Comparison of ENCODE assay signal across 8 cellular contexts in the genomic region with DNA sequence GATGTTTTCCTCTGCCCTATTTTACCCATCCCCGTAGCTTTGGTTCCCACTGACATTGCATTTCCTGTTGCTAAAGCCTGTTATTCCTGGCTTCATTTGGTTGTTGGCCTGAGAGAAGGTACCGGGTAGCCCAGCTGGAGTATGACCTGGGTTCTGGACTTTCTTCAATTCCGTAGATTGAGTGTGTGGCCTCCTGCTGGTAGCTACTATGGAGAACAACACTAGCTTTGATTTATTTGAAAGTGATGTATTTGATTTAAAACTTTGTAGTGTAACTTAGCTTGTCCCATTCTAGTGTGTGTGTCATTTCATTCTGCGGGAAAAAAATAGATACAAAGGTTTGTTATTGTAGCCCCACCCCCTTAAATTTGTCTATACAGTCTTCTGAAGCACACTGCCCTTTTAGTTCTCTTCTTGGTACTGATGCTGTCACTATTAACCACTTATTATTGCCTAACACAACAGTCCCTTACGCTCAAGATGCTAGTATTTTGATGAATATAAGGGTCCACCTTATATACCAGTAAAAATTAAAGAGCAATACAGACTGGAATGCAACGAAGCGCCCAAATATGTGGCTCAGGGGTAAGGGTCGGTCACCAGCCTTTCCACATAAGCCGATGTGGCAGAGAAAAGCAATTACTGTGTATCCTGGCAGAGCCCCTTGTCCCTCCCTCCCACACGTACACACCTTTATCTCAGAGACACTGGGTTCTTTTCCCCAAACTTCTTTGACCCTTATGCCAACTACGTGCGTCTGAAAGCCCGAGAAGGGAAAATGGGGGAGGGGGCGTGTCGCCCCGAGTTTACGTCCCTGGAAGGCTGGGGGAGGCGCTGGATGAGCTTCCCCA. TPM values are rescaled to one million over a fixed set of nuclear protein-coding genes. Genes with fewer than 3 reads are reported as not detected.
A peak's percentile ranks its signal among the peaks of the same experiment; 100 is the strongest.
DNase-seq lines count a peak whose midpoint lies in the region; ATAC-seq and TF ChIP-seq lines count a peak whose summit lies in the region.

No MANE protein-coding gene starts in this region.

- TF ChIP-seq RAD21 in liver (IDR thresholded peaks at IDR 0.05): peak; percentile 62 to 77

- 3% methylated on average over 18 of the region's 18 CpGs for WGBS in liver

- H3K9ac ChIP-seq in liver (ENCODE audit: low read depth in 1 of 2, low read length in 2 of 2): peak overlapping the region; percentile 79 to 82

- TF ChIP-seq CTCF in Panc1 (IDR thresholded peaks at IDR 0.05) (peak; percentile 67), coronary artery (IDR thresholded peaks at IDR 0.05) (peak; percentile 21), liver (IDR thresholded peaks at IDR 0.05; ENCODE audit: low read depth, low read length, missing input control) (peak; percentile 51)

- no peaks in the 10 kb centered on the region for H3K27me3 ChIP-seq in Panc1 (ENCODE audit: control insufficient read depth, insufficient read depth, low read length)
- H3K27me3 ChIP-seq in liver (ENCODE audit: control insufficient read depth in 4 of 4, insufficient read depth in 4 of 4, low read length in 3 of 4): no peaks in the 10 kb centered on the region

- H3K4me3 ChIP-seq in Panc1 (ENCODE audit: low read depth in 2 of 2, low read length in 2 of 2): peak overlapping the region; percentile 73 to 79
- H3K4me3 ChIP-seq in coronary artery: peak overlapping the region; percentile 80
- H3K4me3 ChIP-seq in liver (ENCODE audit: low read depth in 1 of 3, low read length in 3 of 3): peak overlapping the region; percentile 71 to 98 (median 94)

- in situ Hi-C loops in Panc1 (cut with HindIII; ENCODE audit: low pct_unique_long_range_greater_than_20kb, low sequenced_read_pairs): no loop called here

- H3K36me3 ChIP-seq in Panc1 (ENCODE audit: control insufficient read depth, insufficient read depth, low read length) (no peaks in the 10 kb centered on the region; the same call in 1 of the 2 replicates), liver (ENCODE audit: control insufficient read depth in 4 of 4, insufficient read depth in 3 of 4, low read depth in 1 of 4, low read length in 3 of 4) (peaks cover 3 to 19% (median 15%) of the 10 kb centered on the region in 4 donors)

- peaks cover 24% of the 10 kb centered on the region for H3K4me1 ChIP-seq in Panc1 (ENCODE audit: control insufficient read depth, insufficient read depth, low read length)
- H3K4me1 ChIP-seq in liver (ENCODE audit: control insufficient read depth in 4 of 4, insufficient read depth in 4 of 4, low read length in 3 of 4): peaks cover 0 to 26% (median 21%) of the 10 kb centered on the region in 4 donors

- intact Hi-C loops in Panc1 (cut with micrococcal nuclease; ENCODE audit: unreplicated experiment): no loop called here

- DNase-seq in ELF-1 (ENCODE audit: low read depth, low spot score) (peak; percentile 18), HEK293T (ENCODE audit: extremely low spot score) (peak; percentile 34), Panc1 (ENCODE audit: low read depth, low spot score) (peak; percentile 33), coronary artery (ENCODE audit: low spot score) (no peak), substantia nigra (lab: John Stamatoyannopoulos, UW) (peak in 10 of 49 donors; percentile 8 to 36 (median 19)), UCSD-AML1 (lab: John Stamatoyannopoulos, UW; ENCODE audit: unreplicated experiment) (no peak)
- no peak for DNase-seq in effector CD8-positive, alpha-beta T cell (lab: John Stamatoyannopoulos, UW)

- peak; percentile 63 for ATAC-seq in Panc1

- H3K27ac ChIP-seq in Panc1 (ENCODE audit: low read length): peak overlapping the region; percentile 84
- peak overlapping the region; percentile 76 to 93 for H3K27ac ChIP-seq in coronary artery
- peak overlapping the region; percentile 89 to 96 for H3K27ac ChIP-seq in liver (ENCODE audit: low read depth in 1 of 2, low read length in 2 of 2)
- peak overlapping the region; percentile 82 for H3K27ac ChIP-seq in substantia nigra (ENCODE audit: low read depth, low read length, poor library complexity, severe bottlenecking)

- POLR2A ChIA-PET in HEK293T (lab: Yijun Ruan, JAX): interaction anchor here (0.9 to 4.5 kb wide), 16 partner anchors 10 to 172 kb away, joined by 3 to 67 read pairs (median 6); partner anchors contain the start of genes CAPZA1, RHOC and ST7L
- POLR2A ChIA-PET in Panc1 (lab: Charles Lee): interaction anchor here (0.7 kb wide), 1 partner anchor 38 kb away, joined by 4 read pairs; no protein-coding TSS in a partner anchor

- H3K9me3 ChIP-seq in Panc1 (ENCODE audit: control insufficient read depth, insufficient read depth, low read depth, low read length) (no peaks in the 10 kb centered on the region), liver (ENCODE audit: control insufficient read depth in 4 of 4, low read length in 3 of 4) (no peaks in the 10 kb centered on the region)

- no TSS peak for BruUV-seq in Panc1 (replicated peaks; lab: Mats Ljungman, UMichigan)

- CTCF ChIA-PET in HEK293T (lab: Yijun Ruan, JAX) (interaction anchor here (0.5 to 2.9 kb wide), 12 partner anchors 10 to 172 kb away, joined by 3 to 9 read pairs (median 4); partner anchors contain the start of genes PPM1J and RHOC), Panc1 (lab: Charles Lee) (interaction anchor here (0.6 to 0.9 kb wide), 3 partner anchors 9 to 280 kb away, joined by 3 to 11 read pairs (median 3); no protein-coding TSS in a partner anchor)

TF ChIP-seq in HEK293T, 16 proteins besides CTCF, POLR2A, EP300 and RAD21:
- TF ChIP-seq FOXK2 (IDR thresholded peaks at IDR 0.05) (no peak), HDGF (IDR thresholded peaks at IDR 0.05; ENCODE audit: borderline replicate concordance) (no peak), PKNOX1 (IDR thresholded peaks at IDR 0.05) (peak; percentile 82)

TF ChIP-seq in liver, 16 proteins besides CTCF, POLR2A, EP300 and RAD21:
- TF ChIP-seq FOXA1 (IDR thresholded peaks at IDR 0.05): no peak
- TF ChIP-seq SP1 (IDR thresholded peaks at IDR 0.05): peak; percentile 23
- no peak for TF ChIP-seq EGR1 (IDR thresholded peaks at IDR 0.05; ENCODE audit: low read depth in 2 of 2)
- TF ChIP-seq HNF4A (conservative IDR thresholded peaks at IDR 0.05): peak; percentile 63 to 84
- peak in 1 of 2 donors; percentile 6 for TF ChIP-seq JUND (IDR thresholded peaks at IDR 0.05)
- TF ChIP-seq HNF4G (IDR thresholded peaks at IDR 0.05): peak; percentile 31
- TF ChIP-seq, protein P1, sequence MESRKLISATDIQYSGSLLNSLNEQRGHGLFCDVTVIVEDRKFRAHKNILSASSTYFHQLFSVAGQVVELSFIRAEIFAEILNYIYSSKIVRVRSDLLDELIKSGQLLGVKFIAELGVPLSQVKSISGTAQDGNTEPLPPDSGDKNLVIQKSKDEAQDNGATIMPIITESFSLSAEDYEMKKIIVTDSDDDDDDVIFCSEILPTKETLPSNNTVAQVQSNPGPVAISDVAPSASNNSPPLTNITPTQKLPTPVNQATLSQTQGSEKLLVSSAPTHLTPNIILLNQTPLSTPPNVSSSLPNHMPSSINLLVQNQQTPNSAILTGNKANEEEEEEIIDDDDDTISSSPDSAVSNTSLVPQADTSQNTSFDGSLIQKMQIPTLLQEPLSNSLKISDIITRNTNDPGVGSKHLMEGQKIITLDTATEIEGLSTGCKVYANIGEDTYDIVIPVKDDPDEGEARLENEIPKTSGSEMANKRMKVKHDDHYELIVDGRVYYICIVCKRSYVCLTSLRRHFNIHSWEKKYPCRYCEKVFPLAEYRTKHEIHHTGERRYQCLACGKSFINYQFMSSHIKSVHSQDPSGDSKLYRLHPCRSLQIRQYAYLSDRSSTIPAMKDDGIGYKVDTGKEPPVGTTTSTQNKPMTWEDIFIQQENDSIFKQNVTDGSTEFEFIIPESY (IDR thresholded peaks at IDR 0.05): no peak
- TF ChIP-seq FOXA2 (IDR thresholded peaks at IDR 0.05): no peak
- peak in 1 of 2 donors; percentile 38 for TF ChIP-seq RXRA (IDR thresholded peaks at IDR 0.05)
- TF ChIP-seq, protein P2, sequence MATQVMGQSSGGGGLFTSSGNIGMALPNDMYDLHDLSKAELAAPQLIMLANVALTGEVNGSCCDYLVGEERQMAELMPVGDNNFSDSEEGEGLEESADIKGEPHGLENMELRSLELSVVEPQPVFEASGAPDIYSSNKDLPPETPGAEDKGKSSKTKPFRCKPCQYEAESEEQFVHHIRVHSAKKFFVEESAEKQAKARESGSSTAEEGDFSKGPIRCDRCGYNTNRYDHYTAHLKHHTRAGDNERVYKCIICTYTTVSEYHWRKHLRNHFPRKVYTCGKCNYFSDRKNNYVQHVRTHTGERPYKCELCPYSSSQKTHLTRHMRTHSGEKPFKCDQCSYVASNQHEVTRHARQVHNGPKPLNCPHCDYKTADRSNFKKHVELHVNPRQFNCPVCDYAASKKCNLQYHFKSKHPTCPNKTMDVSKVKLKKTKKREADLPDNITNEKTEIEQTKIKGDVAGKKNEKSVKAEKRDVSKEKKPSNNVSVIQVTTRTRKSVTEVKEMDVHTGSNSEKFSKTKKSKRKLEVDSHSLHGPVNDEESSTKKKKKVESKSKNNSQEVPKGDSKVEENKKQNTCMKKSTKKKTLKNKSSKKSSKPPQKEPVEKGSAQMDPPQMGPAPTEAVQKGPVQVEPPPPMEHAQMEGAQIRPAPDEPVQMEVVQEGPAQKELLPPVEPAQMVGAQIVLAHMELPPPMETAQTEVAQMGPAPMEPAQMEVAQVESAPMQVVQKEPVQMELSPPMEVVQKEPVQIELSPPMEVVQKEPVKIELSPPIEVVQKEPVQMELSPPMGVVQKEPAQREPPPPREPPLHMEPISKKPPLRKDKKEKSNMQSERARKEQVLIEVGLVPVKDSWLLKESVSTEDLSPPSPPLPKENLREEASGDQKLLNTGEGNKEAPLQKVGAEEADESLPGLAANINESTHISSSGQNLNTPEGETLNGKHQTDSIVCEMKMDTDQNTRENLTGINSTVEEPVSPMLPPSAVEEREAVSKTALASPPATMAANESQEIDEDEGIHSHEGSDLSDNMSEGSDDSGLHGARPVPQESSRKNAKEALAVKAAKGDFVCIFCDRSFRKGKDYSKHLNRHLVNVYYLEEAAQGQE (IDR thresholded peaks at IDR 0.05): no peak
TF ChIP-seq in liver: peak in this region for 5.

RNA-seq across cellular contexts. Expression of gene MOV10, which starts 0.6 kb away (rescaled TPM):
- 106 TPM for total RNA-seq in Panc1 (2021; ENCODE audit: unreplicated experiment)
- 88.0 TPM for polyA plus RNA-seq in Panc1 (2012; ENCODE audit: insufficient read length)
- total RNA-seq in liver: 10 to 100 TPM; 32.0 to 32.4 TPM
- polyA plus RNA-seq in liver: 10 to 100 TPM; 35.1 to 36.8 TPM

RNA-seq across cellular contexts. Expression of gene RHOC, which starts 33.1 kb away (rescaled TPM):
- total RNA-seq in Panc1 (2021; ENCODE audit: unreplicated experiment): 197 TPM
- 427 TPM for polyA plus RNA-seq in Panc1 (2012; ENCODE audit: insufficient read length)
- 10 to 100 TPM; 50.4 to 52.6 TPM for total RNA-seq in liver
- polyA plus RNA-seq in liver: 100 to 1,000 TPM in 1 of 2 donors, 10 to 100 TPM in 1; 84.9 to 102 TPM

RNA-seq across cellular contexts. Expression of gene PPM1J, which starts 41.3 kb away (rescaled TPM):
- total RNA-seq in Panc1 (2021; ENCODE audit: unreplicated experiment) (0.51 TPM), liver (under 1 TPM in 1 of 2 donors, not detected in 1; 0.08 TPM)
- polyA plus RNA-seq in Panc1 (2012; ENCODE audit: insufficient read length): 0.91 TPM
- polyA plus RNA-seq in liver: under 1 TPM in 1 of 2 donors, not detected in 1; 0.17 TPM

RNA-seq across cellular contexts. Expression of gene CAPZA1, which starts 54.2 kb away (rescaled TPM):
- total RNA-seq in Panc1 (2021; ENCODE audit: unreplicated experiment): 128 TPM
- 101 TPM for polyA plus RNA-seq in Panc1 (2012; ENCODE audit: insufficient read length)
- total RNA-seq in liver: 10 to 100 TPM; 52.0 to 74.8 TPM
- 10 to 100 TPM; 28.6 to 45.8 TPM for polyA plus RNA-seq in liver

RNA-seq across cellular contexts. Expression of gene ST7L, which starts 54.9 kb away (rescaled TPM):
- 13.4 TPM for total RNA-seq in Panc1 (2021; ENCODE audit: unreplicated experiment)
- 12.6 TPM for polyA plus RNA-seq in Panc1 (2012; ENCODE audit: insufficient read length)
- 10 to 100 TPM; 10.4 to 13.6 TPM for total RNA-seq in liver
- 1 to 10 TPM; 4.9 to 8.7 TPM for polyA plus RNA-seq in liver

Comparison
In these comparisons a context has a peak if more than half of its experiments do, and no peak if none do; other contexts are left out.
1. DNase-seq: peak in ELF-1 (single experiment), HEK293T (single experiment) and Panc1 (single experiment); none in coronary artery (single experiment), effector CD8-positive, alpha-beta T cell (single experiment) and UCSD-AML1 (single experiment).
2. Peak in every context shown above with its lines, with median percentiles within 50 percentile points of each other: H3K27ac ChIP-seq, H3K4me3 ChIP-seq and CTCF ChIP-seq.